ENCODE assay signal across 20 cellular contexts in genomic region chr22:45632791-45633515, GRCh38. TPM values are rescaled to one million over a fixed set of nuclear protein-coding genes. Genes with fewer than 3 reads are reported as not detected.
DNase-seq lines count a peak whose midpoint lies in the region; ATAC-seq and TF ChIP-seq lines count a peak whose summit lies in the region.
"Had no signal": no experiment of that assay in that cellular context is flagged by ENCODE, and none has a peak within 500 bp of the region (broad histone marks: within the 10 kb centered on the region; RNA-seq: fewer than 3 reads in every experiment).

No MANE protein-coding gene starts in this region.

- H3K4me2 ChIP-seq in GM23338, result peak overlapping the region; percentile 56; the same call in 1 of the 2 replicates

- no peaks in the 10 kb centered on the region; the same call in 2 of the 3 replicates for H3K9me3 Mint-ChIP-seq in GM23338
- H3K9me3 Mint-ChIP-seq in activated T-helper 1 cell treated with anti-CD3 and anti-CD28 coated beads, Interleukin-12 subunit alpha, Interleukin-12 subunit beta, Interleukin-2, Interleukin-4 antibody, amounts not matched to agents 30 ng/mL and 10 ng/mL and 1 ng/mL, durations not matched to agents 14 hours and 24 hours and 36 hours, result no peaks in the 10 kb centered on the region
- H3K9me3 Mint-ChIP-seq: brain; natural killer cell treated with Interleukin-12 subunit alpha and Interleukin-12 subunit beta and Interleukin-15 and Interleukin-18, amount 100 ng/mL, for 72 hours had no signal

- H3K4me3 Mint-ChIP-seq in GM23338, result no peak overlapping the region
- no peak overlapping the region for H3K4me3 Mint-ChIP-seq in activated T-helper 1 cell treated with anti-CD3 and anti-CD28 coated beads, Interleukin-12 subunit alpha, Interleukin-12 subunit beta, Interleukin-2, Interleukin-4 antibody, amounts not matched to agents 30 ng/mL and 10 ng/mL and 1 ng/mL, durations not matched to agents 14 hours and 24 hours and 36 hours
- H3K4me3 Mint-ChIP-seq: brain; natural killer cell treated with Interleukin-12 subunit alpha and Interleukin-12 subunit beta and Interleukin-15 and Interleukin-18, amount 100 ng/mL, for 72 hours had no signal

- H4K20me1 ChIP-seq in GM23338 (replicated peaks; ENCODE audit: insufficient read depth), result no peaks in the 10 kb centered on the region

- H3K9me3 ChIP-seq in iPS-20b (ENCODE audit: insufficient read depth, low read depth, low read length), result no peaks in the 10 kb centered on the region
- H3K9me3 ChIP-seq: MG63 had no signal

- H3K4me3 ChIP-seq in GM23338 (no peak overlapping the region; the same call in 1 of the 2 replicates), choroid plexus epithelial cell (ENCODE audit: low read depth, low read length) (no peak overlapping the region), iPS-20b (ENCODE audit: low read length) (peak overlapping the region; percentile 9; the same call in 1 of the 2 replicates)
- H3K4me3 ChIP-seq: lung, MG63 had no signal

- H3K27ac ChIP-seq in GM23338 (ENCODE audit: low read depth) (no peak overlapping the region), iPS-20b (ENCODE audit: low read length) (no peak overlapping the region)

- no peaks in the 10 kb centered on the region for H3K36me3 ChIP-seq in GM23338 (ENCODE audit: insufficient read depth)
- H3K36me3 ChIP-seq in iPS-20b (ENCODE audit: insufficient read depth, low read depth, low read length), result no peaks in the 10 kb centered on the region
- H3K36me3 ChIP-seq: MG63 had no signal

- H3K9me2 ChIP-seq in GM23338 (ENCODE audit: insufficient read depth), result no peaks in the 10 kb centered on the region

- peak; percentile 10 for ATAC-seq in GM23338
- ATAC-seq: HCT116; natural killer cell treated with Interleukin-12 subunit alpha and Interleukin-12 subunit beta and Interleukin-15 and Interleukin-18, amount 100 ng/mL, for 72 hours had no signal

- H3K4me1 Mint-ChIP-seq in GM23338, result peaks cover 53% of the 10 kb centered on the region
- no peaks in the 10 kb centered on the region for H3K4me1 Mint-ChIP-seq in activated T-helper 1 cell treated with anti-CD3 and anti-CD28 coated beads, Interleukin-12 subunit alpha, Interleukin-12 subunit beta, Interleukin-2, Interleukin-4 antibody, amounts not matched to agents 30 ng/mL and 10 ng/mL and 1 ng/mL, durations not matched to agents 14 hours and 24 hours and 36 hours (ENCODE audit: low read depth)

- intact Hi-C loops in activated T-helper 1 cell treated with anti-CD3 and anti-CD28 coated beads, Interleukin-12 subunit alpha, Interleukin-12 subunit beta, Interleukin-2, Interleukin-4 antibody, amounts not matched to agents 30 ng/mL and 10 ng/mL and 1 ng/mL, durations not matched to agents 14 hours and 24 hours and 36 hours (cut with micrococcal nuclease), result no loop called here

- H3K4me1 ChIP-seq in GM23338 (ENCODE audit: insufficient read depth) (peaks cover 47% of the 10 kb centered on the region), iPS-20b (ENCODE audit: insufficient read depth, low read length) (peaks cover 17% of the 10 kb centered on the region; the same call in 1 of the 2 replicates)

- no peaks in the 10 kb centered on the region for H3K79me2 ChIP-seq in GM23338 (replicated peaks; ENCODE audit: insufficient read depth)

- no peak for TF ChIP-seq CTCF in GM23338 (conservative IDR thresholded peaks at IDR 0.05; ENCODE audit: low read depth in 2 of 2)
- TF ChIP-seq CTCF in choroid plexus epithelial cell (conservative IDR thresholded peaks at IDR 0.05; ENCODE audit: low read depth, low read length), result no peak

- peak overlapping the region; percentile 90 for H2AFZ ChIP-seq in GM23338

- H3K36me3 Mint-ChIP-seq in GM23338 (ENCODE audit: low read depth), result no peaks in the 10 kb centered on the region
- no peaks in the 10 kb centered on the region for H3K36me3 Mint-ChIP-seq in activated T-helper 1 cell treated with anti-CD3 and anti-CD28 coated beads, Interleukin-12 subunit alpha, Interleukin-12 subunit beta, Interleukin-2, Interleukin-4 antibody, amounts not matched to agents 30 ng/mL and 10 ng/mL and 1 ng/mL, durations not matched to agents 14 hours and 24 hours and 36 hours (ENCODE audit: low read depth)
- H3K36me3 Mint-ChIP-seq: brain; natural killer cell treated with Interleukin-12 subunit alpha and Interleukin-12 subunit beta and Interleukin-15 and Interleukin-18, amount 100 ng/mL, for 72 hours had no signal

- no peak overlapping the region for H3K9ac ChIP-seq in iPS-20b (ENCODE audit: low read depth, low read length)

- H3F3A ChIP-seq in GM23338 (replicated peaks; ENCODE audit: low read depth), result peaks cover 8% of the 10 kb centered on the region; the same call in 1 of the 2 replicates

- H3K27ac Mint-ChIP-seq in GM23338, result no peak overlapping the region
- no peak overlapping the region for H3K27ac Mint-ChIP-seq in activated T-helper 1 cell treated with anti-CD3 and anti-CD28 coated beads, Interleukin-12 subunit alpha, Interleukin-12 subunit beta, Interleukin-2, Interleukin-4 antibody, amounts not matched to agents 30 ng/mL and 10 ng/mL and 1 ng/mL, durations not matched to agents 14 hours and 24 hours and 36 hours
- H3K27ac Mint-ChIP-seq: natural killer cell treated with Interleukin-12 subunit alpha and Interleukin-12 subunit beta and Interleukin-15 and Interleukin-18, amount 100 ng/mL, for 72 hours had no signal

- peaks cover 22% of the 10 kb centered on the region for H3K27me3 Mint-ChIP-seq in GM23338 (ENCODE audit: insufficient read depth, low read depth, poor library complexity)
- peaks cover 33% of the 10 kb centered on the region for H3K27me3 Mint-ChIP-seq in activated T-helper 1 cell treated with anti-CD3 and anti-CD28 coated beads, Interleukin-12 subunit alpha, Interleukin-12 subunit beta, Interleukin-2, Interleukin-4 antibody, amounts not matched to agents 30 ng/mL and 10 ng/mL and 1 ng/mL, durations not matched to agents 14 hours and 24 hours and 36 hours (ENCODE audit: insufficient read depth)
- H3K27me3 Mint-ChIP-seq: brain had no signal

- DNase-seq in GM23338 (ENCODE audit: low spot score) (peak; percentile 26), choroid plexus epithelial cell (ENCODE audit: low read depth) (peak; percentile 15), renal cortical epithelial cell (ENCODE audit: low read depth) (peak; percentile 54), NCI-H774 (lab: John Stamatoyannopoulos, UW) (no peak), SKM-1 treated with dmso at 0.1 percent for 144 hours (lab: John Stamatoyannopoulos, UW; ENCODE audit: unreplicated experiment) (no peak), COLO668 (lab: John Stamatoyannopoulos, UW; ENCODE audit: unreplicated experiment) (no peak)
- DNase-seq in activated T-helper 1 cell treated with anti-CD3 and anti-CD28 coated beads, Interleukin-12 subunit alpha, Interleukin-12 subunit beta, Interleukin-2, Interleukin-4 antibody, amounts not matched to agents 30 ng/mL and 10 ng/mL and 1 ng/mL, durations not matched to agents 14 hours and 24 hours and 36 hours (ENCODE audit: low spot score), result no peak
- DNase-seq: activated CD4-positive, CD25-positive, alpha-beta regulatory T cell treated with anti-CD3 and anti-CD28 coated beads, Interleukin-2, amount 50 U/mL, for 72 hours; activated naive CD4-positive, alpha-beta T cell treated with anti-CD3 and anti-CD28 coated beads, Interleukin-2, amount 50 U/mL, for 16 hours; MG63; NCI-H1694 treated with DMSO at 0.1 percent for 48 hours; NCI-H510A; retina; SIG-M5; stimulated activated CD4-positive, alpha-beta T cell treated with anti-CD3 and anti-CD28 coated beads, Interleukin-1b, Interleukin-23, amount 100 ng/mL, for 48 hours had no signal

- H3K27me3 ChIP-seq in GM23338 (ENCODE audit: insufficient read depth) (no peaks in the 10 kb centered on the region), iPS-20b (ENCODE audit: insufficient read depth, low read length) (0 out of 2 replicates have a peak, but pooled peaks cover 4% of the 10 kb centered on the region)
- H3K27me3 ChIP-seq: MG63 had no signal

RNA-seq across cellular contexts. Expression of gene ATXN10, which starts 38.7 kb away (rescaled TPM):
- 163 and 170 TPM in 2 replicates for total RNA-seq in GM23338 (2014; rRNA removed; shearing (Covaris generic))
- polyA plus RNA-seq in GM23338 (2016; fragmentation: Nextera tagmentation; extraction: Ambion mirVana), result 72.5 and 99.0 TPM in 2 replicates
- total RNA-seq in renal cortical epithelial cell, result 166 and 458 TPM in 2 replicates
- total RNA-seq in activated T-helper 1 cell treated with anti-CD3 and anti-CD28 coated beads, Interleukin-12 subunit alpha, Interleukin-12 subunit beta, Interleukin-2, Interleukin-4 antibody, amounts not matched to agents 30 ng/mL and 10 ng/mL and 1 ng/mL, durations not matched to agents 14 hours and 24 hours and 36 hours, result 110 and 119 TPM in 2 replicates

Comparison
In these comparisons a context has a peak if more than half of its experiments do, and no peak if none do; other contexts are left out.
1. DNase-seq: peak in GM23338 (single experiment), choroid plexus epithelial cell (single experiment) and renal cortical epithelial cell (single experiment); none in NCI-H774 (single experiment), SKM-1 treated with dmso at 0.1 percent for 144 hours (single experiment), COLO668 (single experiment) and activated T-helper 1 cell treated with anti-CD3 and anti-CD28 coated beads, Interleukin-12 subunit alpha, Interleukin-12 subunit beta, Interleukin-2, Interleukin-4 antibody, amounts not matched to agents 30 ng/mL and 10 ng/mL and 1 ng/mL, durations not matched to agents 14 hours and 24 hours and 36 hours (single experiment).